34 cellular contexts compared by ENCODE assay signal in the genomic region with DNA sequence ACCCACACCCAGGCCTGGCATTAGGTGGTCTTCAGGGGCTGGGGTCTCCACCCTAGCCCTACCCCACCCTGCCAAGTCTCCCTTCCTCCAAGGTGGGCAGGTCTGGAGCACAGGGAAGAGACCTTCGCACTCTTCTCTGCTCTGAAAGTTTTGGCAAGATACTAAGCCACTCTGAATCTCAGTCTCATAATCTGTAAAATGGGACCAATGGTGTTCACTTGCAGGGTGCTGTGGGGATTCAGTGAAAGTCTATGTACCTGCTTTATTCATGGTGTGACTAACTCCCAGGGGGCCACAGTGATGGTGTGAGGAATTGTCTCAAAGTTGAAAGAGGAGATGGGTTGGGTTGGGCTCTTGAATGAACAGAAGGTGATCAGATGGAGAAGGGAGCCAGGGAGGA. TPM values are rescaled to one million over a fixed set of nuclear protein-coding genes. Genes with fewer than 3 reads are reported as not detected.
"Had no signal": no experiment of that assay in that cellular context is flagged by ENCODE, and none has a peak within 500 bp of the region (broad histone marks: within the 10 kb centered on the region; RNA-seq: fewer than 3 reads in every experiment).

No MANE protein-coding gene starts in this region.

- H3K27ac ChIP-seq: adrenal gland, body of pancreas, brain microvascular endothelial cell, breast epithelium, VCaP had no signal

- FAIRE-seq: astrocyte, TTC549 had no signal

- H3K9me3 ChIP-seq: adrenal gland, body of pancreas, breast epithelium had no signal

- H3K4me3 ChIP-seq: adrenal gland, body of pancreas, breast epithelium had no signal

- H3K36me3 ChIP-seq: adrenal gland, brain microvascular endothelial cell, breast epithelium had no signal

- ATAC-seq: activated CD8-positive, alpha-beta T cell treated with anti-CD3 and anti-CD28 coated beads for 36 hours; activated naive CD4-positive, alpha-beta T cell treated with anti-CD3 and anti-CD28 coated beads, Interleukin-2, amount 50 U/mL, for 72 hours; activated T-cell treated with anti-CD3 and anti-CD28 coated beads, Interleukin-2, amount 50 U/mL, for 4 hours; activated T-cell treated with anti-CD3 and anti-CD28 coated beads, Interleukin-2, amount 50 U/mL, for 72 hours; activated T-helper 17 cell treated with anti-CD3 and anti-CD28 coated beads, Interleukin-2, amount 50 U/mL, for 72 hours; body of pancreas had no signal

- DNase-seq: activated B cell treated with CpG ODN at 0.5 μM for 24 hours; activated CD4-positive, alpha-beta memory T cell treated with anti-CD3 and anti-CD28 coated beads for 36 hours; activated CD4-positive, alpha-beta T cell treated with anti-CD3 and anti-CD28 coated beads for 4 hours; activated CD4-positive, alpha-beta T cell treated with anti-CD3 and anti-CD28 coated beads, Interleukin-2, amount 10 ng/mL, durations not matched to agents 24 days and 14 days; activated CD4-positive, alpha-beta T cell treated with anti-CD3 and anti-CD28 coated beads, Interleukin-2, amount 50 U/mL, for 1 hour; activated CD4-positive, alpha-beta T cell treated with anti-CD3 and anti-CD28 coated beads, Interleukin-2, amount 50 U/mL, for 4 hours; activated CD4-positive, CD25-positive, alpha-beta regulatory T cell treated with anti-CD3 and anti-CD28 coated beads, Interleukin-2, amount 50 U/mL, for 72 hours; activated CD8-positive, alpha-beta memory T cell treated with anti-CD3 and anti-CD28 coated beads, Interleukin-2, amount 50 U/mL, for 4 hours; activated CD8-positive, alpha-beta T cell treated with anti-CD3 and anti-CD28 coated beads for 36 hours; activated gamma-delta T cell treated with Interleukin-2 at 50 U/mL for 16 hours; activated naive CD4-positive, alpha-beta T cell; activated naive CD4-positive, alpha-beta T cell treated with anti-CD3 and anti-CD28 coated beads for 36 hours; activated naive CD4-positive, alpha-beta T cell treated with anti-CD3 and anti-CD28 coated beads, Interleukin-2, amount 50 U/mL, for 16 hours; activated naive CD8-positive, alpha-beta T cell treated with anti-CD3 and anti-CD28 coated beads for 36 hours; activated T-cell treated with anti-CD3 and anti-CD28 coated beads for 4 hours; activated T-cell treated with anti-CD3 and anti-CD28 coated beads, Interleukin-2, amount 50 U/mL, for 1 hour; activated T-cell treated with anti-CD3 and anti-CD28 coated beads, Interleukin-2, amount 50 U/mL, for 4 hours; activated T-cell treated with anti-CD3 and anti-CD28 coated beads, Interleukin-2, amount 50 U/mL, for 72 hours; adrenal gland; amniotic stem cell; body of pancreas; brain microvascular endothelial cell; central memory CD4-positive, alpha-beta T cell; T-helper 1 cell; T-helper 2 cell; T-helper 9 cell had no signal

RNA-seq across cellular contexts. Expression of a gene that starts 25.0 kb away (rescaled TPM):
- total RNA-seq: activated B cell treated with CpG ODN at 0.5 μM for 24 hours; activated CD4-positive, alpha-beta memory T cell treated with anti-CD3 and anti-CD28 coated beads for 36 hours; activated CD4-positive, alpha-beta T cell treated with anti-CD3 and anti-CD28 coated beads, Interleukin-2, amount 10 ng/mL, durations not matched to agents 24 days and 14 days; activated CD8-positive, alpha-beta memory T cell treated with anti-CD3 and anti-CD28 coated beads for 36 hours; activated CD8-positive, alpha-beta T cell treated with anti-CD3 and anti-CD28 coated beads for 36 hours; activated naive CD4-positive, alpha-beta T cell treated with anti-CD3 and anti-CD28 coated beads for 36 hours; activated naive CD4-positive, alpha-beta T cell treated with anti-CD3 and anti-CD28 coated beads, Interleukin-2, amount 50 U/mL, for 72 hours; activated naive CD8-positive, alpha-beta T cell treated with anti-CD3 and anti-CD28 coated beads for 36 hours; activated T-cell treated with anti-CD3 and anti-CD28 coated beads, Interleukin-2, amount 50 U/mL, for 72 hours; activated T-helper 1 cell treated with anti-CD3 and anti-CD28 coated beads, Interleukin-12 subunit alpha, Interleukin-12 subunit beta, Interleukin-2, Interleukin-4 antibody, amounts not matched to agents 30 ng/mL and 10 ng/mL and 1 ng/mL, durations not matched to agents 14 hours and 24 hours and 36 hours; activated T-helper 17 cell treated with anti-CD3 and anti-CD28 coated beads, Interleukin-2, amount 50 U/mL, for 72 hours; body of pancreas; breast epithelium had no signal
